21 cellular contexts compared by ENCODE assay signal in genomic region chr20:15235799-15236198, GRCh38.
A peak's percentile ranks its signal among the peaks of the same experiment; 100 is the strongest.
DNase-seq lines count a peak whose midpoint lies in the region; ATAC-seq, FAIRE-seq and TF ChIP-seq lines count a peak whose summit lies in the region.
"Had no signal": no experiment of that assay in that cellular context is flagged by ENCODE, and none has a peak within 500 bp of the region (broad histone marks: within the 10 kb centered on the region; RNA-seq: fewer than 3 reads in every experiment).

No MANE protein-coding gene starts in this region.

- H3K27ac Mint-ChIP-seq in activated T-cell treated with anti-CD3 and anti-CD28 coated beads, Interleukin-2, amount 50 U/mL, for 72 hours, result peak overlapping the region; percentile 9
- H3K27ac Mint-ChIP-seq in activated T-cell treated with anti-CD3 and anti-CD28 coated beads, Interleukin-2, amount 50 U/mL, for 24 hours, result no peak overlapping the region
- H3K27ac Mint-ChIP-seq: B cell; CD4-positive, CD25-positive, alpha-beta regulatory T cell had no signal

- no peaks in the 10 kb centered on the region for H3K36me3 Mint-ChIP-seq in activated T-cell treated with anti-CD3 and anti-CD28 coated beads, Interleukin-2, amount 50 U/mL, for 72 hours (ENCODE audit: insufficient read depth in 2 of 2)
- H3K36me3 Mint-ChIP-seq in activated T-cell treated with anti-CD3 and anti-CD28 coated beads, Interleukin-2, amount 50 U/mL, for 24 hours (ENCODE audit: low read depth), result no peaks in the 10 kb centered on the region
- H3K36me3 Mint-ChIP-seq: CD4-positive, CD25-positive, alpha-beta regulatory T cell had no signal

- TF ChIP-seq POLR2A in GM12878 (IDR thresholded peaks at IDR 0.05; ENCODE audit: low read depth, low read length), result no peak

- H3K4me3 ChIP-seq in GM12878 (no peak overlapping the region), dorsolateral prefrontal cortex (no peak overlapping the region)
- H3K4me3 ChIP-seq: HAP-1, K562, SJSA1 had no signal

- CTCF ChIA-PET in GM12878 (lab: Yijun Ruan, JAX), result interaction anchor here (2.1 to 3.7 kb wide), 2 partner anchors 10 to 898 kb away, joined by 11 to 25 read pairs; partner anchors contain the start of gene FLRT3

- no peak for TF ChIP-seq RAD21 in GM12878 (IDR thresholded peaks at IDR 0.05; ENCODE audit: insufficient read depth, low read depth, low read length)

- H3K27me3 ChIP-seq in GM12878 (replicated peaks in 1 of 2; ENCODE audit: control insufficient read depth in 2 of 2, insufficient read depth in 2 of 2, low read length in 1 of 2) (no peaks in the 10 kb centered on the region), dorsolateral prefrontal cortex (no peaks in the 10 kb centered on the region)
- H3K27me3 ChIP-seq: SJSA1 had no signal

- RAD21 ChIA-PET in GM12878 (lab: Charles Lee; ENCODE audit: unreplicated experiment), result interaction anchor here (4.2 kb wide), 1 partner anchor 899 kb away, joined by 22 read pairs; the partner anchor contains the start of gene FLRT3

- DNase-seq in activated T-cell treated with anti-CD3 and anti-CD28 coated beads, Interleukin-2, amount 50 U/mL, for 72 hours, result no peak
- no peak for DNase-seq in activated T-cell treated with anti-CD3 and anti-CD28 coated beads, Interleukin-2, amount 50 U/mL, for 24 hours
- no peak for DNase-seq in GM12878 (ENCODE audit: low read depth, low spot score)
- DNase-seq in dorsolateral prefrontal cortex, result no peak
- DNase-seq in nucleus accumbens (lab: John Stamatoyannopoulos, UW), result no peak
- no peak for DNase-seq in Right ventricle myocardium inferior (ENCODE audit: missing footprints)
- DNase-seq: CD4-positive, CD25-positive, alpha-beta regulatory T cell; NCI-H1436; NCI-H2029; NCI-H2171 treated with DMSO at 0.1 percent for 48 hours; NCI-H446 treated with DMSO at 0.1 percent for 48 hours; NK-92 treated with Interleukin-12 subunit alpha and Interleukin-12 subunit beta, amount 100 ng/mL, for 24 hours; PC-3 had no signal

- no peak overlapping the region for H3K4me2 ChIP-seq in GM12878 (ENCODE audit: control insufficient read depth, insufficient read depth)

- H2AFZ ChIP-seq in GM12878 (ENCODE audit: control insufficient read depth, low read depth, low read length), result no peak overlapping the region

- no peak for FAIRE-seq in GM12878 (lab: Jason Lieb, UNC)
- FAIRE-seq: K562 had no signal

- TF ChIP-seq EP300 in GM12878 (IDR thresholded peaks at IDR 0.05; ENCODE audit: borderline replicate concordance in 1 of 2, control insufficient read depth in 1 of 2, low read depth in 2 of 2, low read length in 2 of 2), result no peak

- POLR2A ChIA-PET in GM12878 (lab: Charles Lee), result no interaction called here

- H3K9me3 ChIP-seq in GM12878 (replicated peaks; ENCODE audit: control insufficient read depth, insufficient read depth, low read length), result no peaks in the 10 kb centered on the region
- H3K9me3 ChIP-seq: HAP-1, SJSA1 had no signal

- intact Hi-C loops in GM12878 (cut with micrococcal nuclease; ENCODE audit: unreplicated experiment) (loop anchor here (1.0 to 10.0 kb wide), 3 partner anchors 281 to 898 kb away; partner anchors contain the start of gene FLRT3), dorsolateral prefrontal cortex (cut with DNase I) (no loop called here), Right ventricle myocardium inferior (cut with DNase I) (no loop called here)

- no peak overlapping the region for H3K9ac ChIP-seq in GM12878 (ENCODE audit: control insufficient read depth, insufficient read depth, low read length)

- H3K27ac ChIP-seq in GM12878 (ENCODE audit: control insufficient read depth, insufficient read depth) (no peak overlapping the region), dorsolateral prefrontal cortex (peak overlapping the region in 14 of 59 donors; percentile 7 to 59 (median 36))
- H3K27ac ChIP-seq: 22Rv1, HL-60, SJSA1 had no signal

- H3K4me1 Mint-ChIP-seq in activated T-cell treated with anti-CD3 and anti-CD28 coated beads, Interleukin-2, amount 50 U/mL, for 72 hours (ENCODE audit: low read depth), result no peaks in the 10 kb centered on the region
- H3K4me1 Mint-ChIP-seq in activated T-cell treated with anti-CD3 and anti-CD28 coated beads, Interleukin-2, amount 50 U/mL, for 24 hours (ENCODE audit: low read depth), result no peaks in the 10 kb centered on the region
- H3K4me1 Mint-ChIP-seq: CD4-positive, CD25-positive, alpha-beta regulatory T cell had no signal

- peaks cover 2 to 7% of the 10 kb centered on the region in 2 donors for H3K9me3 Mint-ChIP-seq in activated T-cell treated with anti-CD3 and anti-CD28 coated beads, Interleukin-2, amount 50 U/mL, for 72 hours
- H3K9me3 Mint-ChIP-seq in activated T-cell treated with anti-CD3 and anti-CD28 coated beads, Interleukin-2, amount 50 U/mL, for 24 hours, result peaks cover 6% of the 10 kb centered on the region

- SMC1A ChIA-PET in GM12878 (lab: Charles Lee; ENCODE audit: uncharacterized antibody, unreplicated experiment), result interaction anchor here (2.0 kb wide), 1 partner anchor 898 kb away, joined by 12 read pairs; the partner anchor contains the start of gene FLRT3

- no peaks in the 10 kb centered on the region for H3K79me2 ChIP-seq in GM12878 (ENCODE audit: control insufficient read depth, insufficient read depth, low read length)

- peaks cover 4% of the 10 kb centered on the region for H3K27me3 Mint-ChIP-seq in activated T-cell treated with anti-CD3 and anti-CD28 coated beads, Interleukin-2, amount 50 U/mL, for 72 hours (ENCODE audit: low read depth)
- H3K27me3 Mint-ChIP-seq in activated T-cell treated with anti-CD3 and anti-CD28 coated beads, Interleukin-2, amount 50 U/mL, for 24 hours, result no peaks in the 10 kb centered on the region
- H3K27me3 Mint-ChIP-seq: B cell; CD4-positive, CD25-positive, alpha-beta regulatory T cell had no signal

- no TSS peak for BruUV-seq in GM12878 (replicated peaks; lab: Mats Ljungman, UMichigan)

- no peak overlapping the region for H3K4me3 Mint-ChIP-seq in activated T-cell treated with anti-CD3 and anti-CD28 coated beads, Interleukin-2, amount 50 U/mL, for 72 hours
- no peak overlapping the region for H3K4me3 Mint-ChIP-seq in activated T-cell treated with anti-CD3 and anti-CD28 coated beads, Interleukin-2, amount 50 U/mL, for 24 hours
- H3K4me3 Mint-ChIP-seq: B cell; CD4-positive, CD25-positive, alpha-beta regulatory T cell had no signal

- TF ChIP-seq CTCF in GM12878 (IDR thresholded peaks at IDR 0.05 in 2 of 3, conservative IDR thresholded peaks at IDR 0.05 in 1 of 3; ENCODE audit: control insufficient read depth in 2 of 3, extremely low read depth in 1 of 3, insufficient read depth in 1 of 3, low read depth in 3 of 3, low read length in 3 of 3) (no peak), dorsolateral prefrontal cortex (IDR thresholded peaks at IDR 0.05 in 54 of 56, conservative IDR thresholded peaks at IDR 0.05 in 2 of 56; ENCODE audit: low read depth in 1 of 56, partially characterized antibody in 56 of 56) (no peak)

- no peak for ATAC-seq in activated T-cell treated with anti-CD3 and anti-CD28 coated beads, Interleukin-2, amount 50 U/mL, for 72 hours (replicated peaks in 1 of 2)
- peak; percentile 55 for ATAC-seq in HG02981 (IDR thresholded peaks at IDR 0.05; ENCODE audit: unreplicated experiment)
- peak; percentile 69 for ATAC-seq in GM12878
- ATAC-seq in HG02678 (IDR thresholded peaks at IDR 0.05; ENCODE audit: unreplicated experiment), result no peak
- ATAC-seq in Right ventricle myocardium inferior, result no peak
- ATAC-seq: K562, PC-3 had no signal

- no peaks in the 10 kb centered on the region for H3K4me1 ChIP-seq in GM12878 (ENCODE audit: control insufficient read depth, insufficient read depth, low read length)
- H3K4me1 ChIP-seq: HAP-1, SJSA1 had no signal

- no peaks in the 10 kb centered on the region for H3K36me3 ChIP-seq in GM12878 (ENCODE audit: control insufficient read depth in 2 of 2, insufficient read depth in 2 of 2, low read length in 1 of 2)
- H3K36me3 ChIP-seq: HAP-1, SJSA1 had no signal

- in situ Hi-C loops in GM12878 (cut with MboI), result loop anchor here (10.0 kb wide), 1 partner anchor 901 kb away; the partner anchor contains the start of gene FLRT3

- no peaks in the 10 kb centered on the region for H4K20me1 ChIP-seq in GM12878 (ENCODE audit: control insufficient read depth, insufficient read depth)

TF ChIP-seq in GM12878, 131 proteins besides CTCF, POLR2A, EP300 and RAD21:
- TF ChIP-seq TCF7 (IDR thresholded peaks at IDR 0.05; ENCODE audit: borderline replicate concordance) (no peak), SPI1 (IDR thresholded peaks at IDR 0.05; ENCODE audit: borderline replicate concordance, insufficient read depth, low read depth, low read length) (no peak), ZNF207 (IDR thresholded peaks at IDR 0.05; ENCODE audit: borderline replicate concordance) (no peak), IRF4 (IDR thresholded peaks at IDR 0.05; ENCODE audit: low read depth, low read length) (no peak), SP1 (IDR thresholded peaks at IDR 0.05; ENCODE audit: low read depth, low read length) (no peak)

Comparison
In these comparisons a context has a peak if more than half of its experiments do, and no peak if none do; other contexts are left out.
1. ATAC-seq: peak in HG02981 (single experiment) and GM12878 (single experiment); none in activated T-cell treated with anti-CD3 and anti-CD28 coated beads, Interleukin-2, amount 50 U/mL, for 72 hours (0 of 2), HG02678 (single experiment) and Right ventricle myocardium inferior (single experiment).